ENCODE assay signal across 18 cellular contexts in genomic region chr7:44326261-44327125, GRCh38. TPM values are rescaled to one million over a fixed set of nuclear protein-coding genes. Genes with fewer than 3 reads are reported as not detected.
A peak's percentile ranks its signal among the peaks of the same experiment; 100 is the strongest.
DNase-seq lines count a peak whose midpoint lies in the region; ATAC-seq, FAIRE-seq and TF ChIP-seq lines count a peak whose summit lies in the region.
"Had no signal": no experiment of that assay in that cellular context is flagged by ENCODE, and none has a peak within 500 bp of the region (broad histone marks: within the 10 kb centered on the region; RNA-seq: fewer than 3 reads in every experiment).

No MANE protein-coding gene starts in this region.

- peak overlapping the region; percentile 55; the same call in 1 of the 3 replicates for H3K4me3 ChIP-seq in A549
- H3K4me3 ChIP-seq in CD8-positive, alpha-beta T cell (ENCODE audit: low read depth, low read length), result no peak overlapping the region
- no peak overlapping the region for H3K4me3 ChIP-seq in A673 (ENCODE audit: low read depth, low read length, poor library complexity, severe bottlenecking)
- H3K4me3 ChIP-seq: colonic mucosa had no signal

- peak overlapping the region; percentile 97 for H3K4me2 ChIP-seq in A549
- H3K4me2 ChIP-seq: SK-N-SH had no signal

- no peak for TF ChIP-seq EP300 in A549 (IDR thresholded peaks at IDR 0.05)

- TF ChIP-seq CTCF in A549 (IDR thresholded peaks at IDR 0.05) (no peak), nephron (IDR thresholded peaks at IDR 0.05; ENCODE audit: unreplicated experiment in 3 of 3) (peak in 1 of 3 experiments; percentile 1), A673 (conservative IDR thresholded peaks at IDR 0.05; ENCODE audit: low read depth, low read length) (no peak)
- TF ChIP-seq CTCF in CD8-positive, alpha-beta T cell (IDR thresholded peaks at IDR 0.05), result no peak

- WGBS in A549 (ENCODE audit: missing lambda C conversion rate), result 23% methylated on average over 7 of the region's 12 CpGs

- no peak for TF ChIP-seq POLR2A in A549 (IDR thresholded peaks at IDR 0.05; ENCODE audit: low read length)

- no peak for DNase-seq in A549 (ENCODE audit: low read depth in 1 of 2, low spot score in 1 of 2)
- peak in 1 of 7 experiments; percentile 31 for DNase-seq in CD8-positive, alpha-beta T cell
- no peak for DNase-seq in NCI-H2227 treated with DMSO at 0.1 percent for 48 hours (lab: John Stamatoyannopoulos, UW)
- no peak for DNase-seq in A673 (ENCODE audit: low spot score)
- DNase-seq: activated CD4-positive, alpha-beta T cell treated with anti-CD3 and anti-CD28 coated beads, Interleukin-2, amount 50 U/mL, for 48 hours; amniotic stem cell; colonic mucosa; mesenchymal stem cell; stimulated activated CD4-positive, alpha-beta T cell treated with anti-CD3 and anti-CD28 coated beads, Interleukin-1b, Interleukin-23, amount 100 ng/mL, for 48 hours had no signal

- no peak for FAIRE-seq in A549 (lab: Jason Lieb, UNC)
- FAIRE-seq: frontal cortex, TTC549 had no signal

- POLR2A ChIA-PET in A549 (lab: Yijun Ruan, JAX), result no interaction called here
- POLR2A ChIA-PET in CD8-positive, alpha-beta T cell (lab: Charles Lee), result no interaction called here
- POLR2A ChIA-PET in A673 (lab: Charles Lee; ENCODE audit: low non-redundant PET), result no interaction called here

- H3K4me1 Mint-ChIP-seq in CD8-positive, alpha-beta T cell (ENCODE audit: low read depth), result peaks cover 7% of the 10 kb centered on the region
- H3K4me1 Mint-ChIP-seq in activated T-helper 17 cell treated with anti-CD3 and anti-CD28 coated beads, Interleukin-2, amount 50 U/mL, for 72 hours, result peaks cover 6% of the 10 kb centered on the region
- peaks cover 20% of the 10 kb centered on the region for H3K4me1 Mint-ChIP-seq in nephron

- peak overlapping the region; percentile 15 for H3K4me3 Mint-ChIP-seq in CD8-positive, alpha-beta T cell
- H3K4me3 Mint-ChIP-seq in activated T-helper 17 cell treated with anti-CD3 and anti-CD28 coated beads, Interleukin-2, amount 50 U/mL, for 72 hours, result peak overlapping the region; percentile 72
- peak overlapping the region; percentile 77 to 92 (median 81) for H3K4me3 Mint-ChIP-seq in nephron

- ATAC-seq in A549, result no peak; a peak in 1 of 6 replicates
- ATAC-seq in CD8-positive, alpha-beta T cell, result no peak
- no peak for ATAC-seq in activated T-helper 17 cell treated with anti-CD3 and anti-CD28 coated beads, Interleukin-2, amount 50 U/mL, for 72 hours (replicated peaks)
- no peak for ATAC-seq in HG02970 (IDR thresholded peaks at IDR 0.05; ENCODE audit: low FRiP score, unreplicated experiment)
- ATAC-seq: sciatic nerve had no signal

- H3K36me3 ChIP-seq in CD8-positive, alpha-beta T cell (ENCODE audit: insufficient read depth, low read length), result no peaks in the 10 kb centered on the region
- no peaks in the 10 kb centered on the region for H3K36me3 ChIP-seq in A673 (ENCODE audit: insufficient read depth, low read length, poor library complexity, severe bottlenecking)
- H3K36me3 ChIP-seq: colonic mucosa, neutrophil, suprapubic skin had no signal

- no peaks in the 10 kb centered on the region for H3K9me3 ChIP-seq in A549
- H3K9me3 ChIP-seq in CD8-positive, alpha-beta T cell (ENCODE audit: low read length), result no peaks in the 10 kb centered on the region
- no peaks in the 10 kb centered on the region for H3K9me3 ChIP-seq in A673 (ENCODE audit: low read depth, low read length, poor library complexity, severe bottlenecking)
- H3K9me3 ChIP-seq: colonic mucosa, neutrophil, SK-N-SH, suprapubic skin had no signal

- H3K4me1 ChIP-seq in A549 (peaks cover 3% of the 10 kb centered on the region; the same call in 1 of the 3 replicates), A673 (ENCODE audit: insufficient read depth, low read length, poor library complexity, severe bottlenecking) (no peaks in the 10 kb centered on the region)
- no peaks in the 10 kb centered on the region for H3K4me1 ChIP-seq in CD8-positive, alpha-beta T cell (ENCODE audit: insufficient read depth, low read length)
- H3K4me1 ChIP-seq: colonic mucosa had no signal

- no TSS peak for BruUV-seq in A673 (replicated peaks; lab: Mats Ljungman, UMichigan)

- no peaks in the 10 kb centered on the region for H3K27me3 ChIP-seq in CD8-positive, alpha-beta T cell (ENCODE audit: insufficient read depth, low read length)
- H3K27me3 ChIP-seq in A673 (replicated peaks; ENCODE audit: insufficient read depth, low read depth, low read length, poor library complexity), result peaks cover 36% of the 10 kb centered on the region

- intact Hi-C loops in CD8-positive, alpha-beta T cell (cut with DNase I, micrococcal nuclease), result no loop called here
- intact Hi-C loops in A673 (cut with micrococcal nuclease; ENCODE audit: unreplicated experiment), result no loop called here

- CTCF ChIA-PET in A549 (lab: Yijun Ruan, JAX) (interaction anchor here (0.6 to 1.3 kb wide), 3 partner anchors 82 to 202 kb away, joined by 3 to 5 read pairs (median 3); no protein-coding TSS in a partner anchor), A673 (lab: Charles Lee) (no interaction called here)
- CTCF ChIA-PET in CD8-positive, alpha-beta T cell (lab: Charles Lee), result no interaction called here

- H3K27ac Mint-ChIP-seq in CD8-positive, alpha-beta T cell, result no peak overlapping the region
- no peak overlapping the region for H3K27ac Mint-ChIP-seq in activated T-helper 17 cell treated with anti-CD3 and anti-CD28 coated beads, Interleukin-2, amount 50 U/mL, for 72 hours
- no peak overlapping the region for H3K27ac Mint-ChIP-seq in nephron

- H3K36me3 Mint-ChIP-seq in CD8-positive, alpha-beta T cell, result no peaks in the 10 kb centered on the region
- H3K36me3 Mint-ChIP-seq in activated T-helper 17 cell treated with anti-CD3 and anti-CD28 coated beads, Interleukin-2, amount 50 U/mL, for 72 hours (ENCODE audit: low read depth), result peaks cover 6% of the 10 kb centered on the region
- H3K36me3 Mint-ChIP-seq in nephron (ENCODE audit: low read depth), result no peaks in the 10 kb centered on the region

- peaks cover 35% of the 10 kb centered on the region for H3K27me3 Mint-ChIP-seq in CD8-positive, alpha-beta T cell (ENCODE audit: low read depth)
- peaks cover 36% of the 10 kb centered on the region for H3K27me3 Mint-ChIP-seq in activated T-helper 17 cell treated with anti-CD3 and anti-CD28 coated beads, Interleukin-2, amount 50 U/mL, for 72 hours
- peaks cover 60% of the 10 kb centered on the region for H3K27me3 Mint-ChIP-seq in nephron (ENCODE audit: low read depth)

- no peaks in the 10 kb centered on the region for H3K9me3 Mint-ChIP-seq in CD8-positive, alpha-beta T cell
- peaks cover 5% of the 10 kb centered on the region for H3K9me3 Mint-ChIP-seq in activated T-helper 17 cell treated with anti-CD3 and anti-CD28 coated beads, Interleukin-2, amount 50 U/mL, for 72 hours
- no peaks in the 10 kb centered on the region for H3K9me3 Mint-ChIP-seq in nephron

- no peak for TF ChIP-seq RAD21 in A549 (conservative IDR thresholded peaks at IDR 0.05 in 1 of 2, IDR thresholded peaks at IDR 0.05 in 1 of 2)

- H3K27ac ChIP-seq in A549 (no peak overlapping the region), A673 (ENCODE audit: low read depth, low read length, poor library complexity, severe bottlenecking) (no peak overlapping the region)
- H3K27ac ChIP-seq in CD8-positive, alpha-beta T cell (ENCODE audit: low read depth, low read length), result no peak overlapping the region
- H3K27ac ChIP-seq: colonic mucosa, neutrophil, suprapubic skin had no signal

TF ChIP-seq in A549, 52 proteins besides CTCF, POLR2A, EP300 and RAD21:
- TF ChIP-seq FOSL2 (IDR thresholded peaks at IDR 0.05), result no peak
- no peak for TF ChIP-seq FOSL2 (CRISPR knock-in tag; IDR thresholded peaks at IDR 0.05)
- no peak for TF ChIP-seq HDAC2 (IDR thresholded peaks at IDR 0.05)
- no peak for TF ChIP-seq KDM1A (IDR thresholded peaks at IDR 0.05; ENCODE audit: low read depth)
- TF ChIP-seq ZFP36 (IDR thresholded peaks at IDR 0.05; ENCODE audit: borderline replicate concordance, partially characterized antibody), result no peak
- TF ChIP-seq EHMT2 (IDR thresholded peaks at IDR 0.05; ENCODE audit: low read depth), result no peak
- no peak for TF ChIP-seq ZSCAN20 (CRISPR knock-in tag; IDR thresholded peaks at IDR 0.05)
- no peak for TF ChIP-seq FOSB (CRISPR knock-in tag; IDR thresholded peaks at IDR 0.05)
- no peak for TF ChIP-seq HMGXB4 (CRISPR knock-in tag; IDR thresholded peaks at IDR 0.05; ENCODE audit: borderline replicate concordance)
- no peak for TF ChIP-seq BHLHE40 (IDR thresholded peaks at IDR 0.05; ENCODE audit: low read depth, low read length)
- TF ChIP-seq KDM5A (IDR thresholded peaks at IDR 0.05), result no peak
- TF ChIP-seq RARB (CRISPR knock-in tag; IDR thresholded peaks at IDR 0.05), result no peak
- TF ChIP-seq ELK1 (IDR thresholded peaks at IDR 0.05; ENCODE audit: low read depth, low read length), result no peak

RNA-seq across cellular contexts. Expression of gene CAMK2B, which starts 1.1 kb away (rescaled TPM):
- polyA plus RNA-seq in A549 (2011; rRNA removed) (0.07 TPM in 1 of 2 replicates, not detected in the other), A549 (2017; fragmentation: RNase III; extraction: RNeasy Plus Mini Kit Qiagen cat#74134 plus additional on column Dnase treatment) (0.12 to 0.20 TPM (median 0.17 TPM) in 3 replicates)
- 0.04 and 0.09 TPM in 2 replicates for polyA plus RNA-seq in A549 (2012; cell fraction: cytosol; rRNA removed)
- 0.15 and 0.16 TPM in 2 replicates for polyA plus RNA-seq in A549 (2012; cell fraction: nucleus; rRNA removed)
- not detected in 2 replicates for polyA minus RNA-seq in A549 (2011; rRNA and poly(A)+ RNA removed)
- total RNA-seq in CD8-positive, alpha-beta T cell, result not detected
- 1 to 10 TPM; 1.0 to 1.7 TPM for total RNA-seq in activated T-helper 17 cell treated with anti-CD3 and anti-CD28 coated beads, Interleukin-2, amount 50 U/mL, for 72 hours
- 0.13 and 0.42 TPM in 2 replicates for total RNA-seq in A673 (2021)

Comparison
In these comparisons a context has a peak if more than half of its experiments do, and no peak if none do; other contexts are left out.
1. H3K4me3 Mint-ChIP-seq: peak in every context shown above with its lines; median percentile 81 in nephron; 72 in activated T-helper 17 cell treated with anti-CD3 and anti-CD28 coated beads, Interleukin-2, amount 50 U/mL, for 72 hours; 15 in CD8-positive, alpha-beta T cell.